29 cellular contexts compared by ENCODE assay signal in the genomic region with DNA sequence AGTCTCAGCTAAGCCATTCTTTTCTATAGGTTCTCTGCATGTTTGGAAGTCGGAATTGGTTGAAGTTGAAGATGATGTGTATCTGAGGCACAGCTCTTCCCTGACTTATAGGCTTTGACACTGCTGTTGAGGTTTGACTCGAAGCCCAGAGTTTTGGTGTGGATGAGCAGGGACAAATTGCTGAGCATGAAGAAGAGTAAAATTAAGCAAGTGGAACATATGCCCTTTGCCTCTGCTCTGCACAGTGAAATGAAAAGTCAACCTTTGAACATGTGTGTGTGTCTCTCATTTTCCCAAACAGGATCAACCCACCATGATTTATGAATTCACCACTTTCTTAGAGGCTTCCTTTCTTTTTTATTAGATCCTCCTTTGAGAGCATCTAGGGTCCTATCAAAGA. TPM values are rescaled to one million over a fixed set of nuclear protein-coding genes. Genes with fewer than 3 reads are reported as not detected.
"Had no signal": no experiment of that assay in that cellular context is flagged by ENCODE, and none has a peak within 500 bp of the region (broad histone marks: within the 10 kb centered on the region; RNA-seq: fewer than 3 reads in every experiment).

No MANE protein-coding gene starts in this region.

- H3K9me3 ChIP-seq: breast epithelium, lower lobe of right lung, upper lobe of left lung had no signal

- H3K4me1 ChIP-seq: breast epithelium had no signal

- DNase-seq: activated CD4-positive, alpha-beta memory T cell treated with anti-CD3 and anti-CD28 coated beads for 36 hours; activated CD4-positive, alpha-beta T cell treated with anti-CD3 and anti-CD28 coated beads for 48 hours; activated naive CD4-positive, alpha-beta T cell treated with Interleukin-2 at 50 U/mL for 16 hours; activated naive CD8-positive, alpha-beta T cell treated with anti-CD3 and anti-CD28 coated beads for 36 hours; activated T-cell treated with anti-CD3 and anti-CD28 coated beads, Interleukin-2, amount 50 U/mL, for 48 hours; amniotic stem cell; effector memory CD8-positive, alpha-beta T cell; heart right ventricle; left colon; lower lobe of right lung; naive thymus-derived CD4-positive, alpha-beta T cell; retina; spleen; stimulated activated CD4-positive, alpha-beta T cell treated with anti-CD3 and anti-CD28 coated beads, Interleukin-4, amount 100 ng/mL, for 4 hours; stimulated activated naive CD8-positive, alpha-beta T cell treated with anti-CD3 and anti-CD28 coated beads, Interleukin-15, Interleukin-2, amounts not matched to agents 100 U/mL and 50 U/mL, for 24 hours; upper lobe of left lung had no signal

- H3K27ac ChIP-seq: breast epithelium, heart right ventricle, lower lobe of right lung, neural progenitor cell, spleen, upper lobe of left lung had no signal

- H3K4me3 ChIP-seq: breast epithelium, heart right ventricle, lower lobe of right lung, neural progenitor cell, spleen, upper lobe of left lung had no signal

- FAIRE-seq: colon, endothelial cell of umbilical vein, keratinocyte had no signal

- H3K4me2 ChIP-seq: neural progenitor cell had no signal

- ATAC-seq: effector memory CD8-positive, alpha-beta T cell; esophagus mucosa; heart right ventricle; left colon; lower lobe of right lung; naive thymus-derived CD4-positive, alpha-beta T cell; stimulated activated naive CD8-positive, alpha-beta T cell treated with anti-CD3 and anti-CD28 coated beads, Interleukin-15, Interleukin-2, amounts not matched to agents 100 U/mL and 50 U/mL, for 24 hours had no signal

RNA-seq across cellular contexts. Expression of a gene that starts 8.5 kb away (rescaled TPM):
- total RNA-seq: activated CD4-positive, alpha-beta memory T cell treated with anti-CD3 and anti-CD28 coated beads for 36 hours; activated naive CD8-positive, alpha-beta T cell treated with anti-CD3 and anti-CD28 coated beads for 36 hours; breast epithelium; dermis microvascular lymphatic vessel endothelial cell; endothelial cell of umbilical vein; esophagus mucosa; fibroblast of villous mesenchyme; heart right ventricle; left colon; lower lobe of right lung; mesenteric fat pad; mucosa of gallbladder; naive thymus-derived CD4-positive, alpha-beta T cell; omental fat pad; progenitor cell of endocrine pancreas; spleen; T-helper 2 cell treated with Interferon-gamma antibody and Interleukin-4, amounts not matched to agents 100 ng/mL and 5 ng/mL, for 36 hours; upper lobe of left lung had no signal
- polyA plus RNA-seq: endothelial cell of umbilical vein; heart right ventricle; keratinocyte; naive thymus-derived CD4-positive, alpha-beta T cell had no signal
